In genomic region chrX:40459576-40460158, GRCh38 we compare ENCODE assay signal across 18 cellular contexts.
A peak's percentile ranks its signal among the peaks of the same experiment; 100 is the strongest.
DNase-seq lines count a peak whose midpoint lies in the region; ATAC-seq lines count a peak whose summit lies in the region.
"Had no signal": no experiment of that assay in that cellular context is flagged by ENCODE, and none has a peak within 500 bp of the region (broad histone marks: within the 10 kb centered on the region; RNA-seq: fewer than 3 reads in every experiment).

No MANE protein-coding gene starts in this region.

- no peak overlapping the region for H3K9ac ChIP-seq in iPS-18a (ENCODE audit: low read length)

- H3K27me3 ChIP-seq in H7 (ENCODE audit: control insufficient read depth, insufficient read depth, low read length) = no peaks in the 10 kb centered on the region
- H3K27me3 ChIP-seq in iPS-18a (ENCODE audit: control insufficient read depth, insufficient read depth, low read length) = no peaks in the 10 kb centered on the region
- H3K27me3 ChIP-seq: ovary had no signal

- DNase-seq in H7 (peak; percentile 87), pulmonary artery endothelial cell (ENCODE audit: low read depth, low spot score) (peak; percentile 19), NCI-H524 treated with DMSO at 0.1 percent for 48 hours (lab: John Stamatoyannopoulos, UW) (no peak), epidermal melanocyte (ENCODE audit: insufficient read length, low spot score) (no peak), RKO (ENCODE audit: low spot score) (no peak)
- DNase-seq: activated B cell treated with CpG ODN at 0.5 μM for 24 hours; activated CD8-positive, alpha-beta T cell treated with anti-CD3 and anti-CD28 coated beads, Interleukin-2, amount 10 ng/mL, durations not matched to agents 7 days and 5 days; activated naive CD4-positive, alpha-beta T cell treated with anti-CD3 and anti-CD28 coated beads, Interleukin-2, amount 50 U/mL, for 16 hours; activated T-cell treated with anti-CD3 and anti-CD28 coated beads, Interleukin-2, amount 50 U/mL, for 24 hours; CD4-positive, CD25-positive, alpha-beta regulatory T cell; NCI-H1436 treated with DMSO at 0.1 percent for 48 hours; NCI-H774; ovary; PC-3; stimulated activated CD4-positive, alpha-beta T cell treated with anti-CD3 and anti-CD28 coated beads, Interleukin-4, amount 100 ng/mL, for 1 hour had no signal

- H3K36me3 ChIP-seq in H7 (replicated peaks; ENCODE audit: control insufficient read depth, insufficient read depth, low read length) (no peaks in the 10 kb centered on the region), iPS-18a (ENCODE audit: control insufficient read depth, low read depth, low read length) (no peaks in the 10 kb centered on the region)
- H3K36me3 ChIP-seq: ovary had no signal

- ATAC-seq in HG03457 (IDR thresholded peaks at IDR 0.05; ENCODE audit: unreplicated experiment) = no peak
- ATAC-seq: activated CD8-positive, alpha-beta T cell treated with anti-CD3 and anti-CD28 coated beads, Interleukin-2, amount 10 ng/mL, durations not matched to agents 7 days and 5 days; PC-3 had no signal

- no peak overlapping the region for H3K4me3 ChIP-seq in H7 (ENCODE audit: insufficient read depth, low read depth, low read length)
- peak overlapping the region; percentile 1 for H3K4me3 ChIP-seq in iPS-18a (ENCODE audit: low read length)
- H3K4me3 ChIP-seq: ovary had no signal

- H3K9me3 ChIP-seq in iPS-18a (ENCODE audit: control insufficient read depth, low read depth, low read length) = no peaks in the 10 kb centered on the region
- H3K9me3 ChIP-seq: ovary had no signal

- H3K4me1 ChIP-seq in iPS-18a (ENCODE audit: control insufficient read depth, low read depth, low read length) = peaks cover 29% of the 10 kb centered on the region

- H3K27ac ChIP-seq in cingulate gyrus (ENCODE audit: low read depth, low read length) = peak overlapping the region; percentile 62
- H3K27ac ChIP-seq in iPS-18a (ENCODE audit: low read length) = peak overlapping the region; percentile 25
- H3K27ac ChIP-seq: ovary had no signal

Comparison
In these comparisons a context has a peak if more than half of its experiments do, and no peak if none do; other contexts are left out.
1. DNase-seq: peak in H7 (single experiment) and pulmonary artery endothelial cell (single experiment); none in NCI-H524 treated with DMSO at 0.1 percent for 48 hours (single experiment), epidermal melanocyte (single experiment) and RKO (single experiment).